Comparison of ENCODE assay signal across 8 cellular contexts in genomic region chr2:171598713-171599319, GRCh38.
A peak's percentile ranks its signal among the peaks of the same experiment; 100 is the strongest.
DNase-seq lines count a peak whose midpoint lies in the region; ATAC-seq and TF ChIP-seq lines count a peak whose summit lies in the region.

No MANE protein-coding gene starts in this region.

- H3K4me3 ChIP-seq in AG04449 (ENCODE audit: low read depth, low read length) (no peak overlapping the region), kidney epithelial cell (ENCODE audit: low read depth, low read length) (no peak overlapping the region)

- TF ChIP-seq CTCF in AG04449 (IDR thresholded peaks at IDR 0.05; ENCODE audit: insufficient read depth, low read length, missing control alignments) (peak; percentile 79), GM13976 (IDR thresholded peaks at IDR 0.05; ENCODE audit: borderline replicate concordance, control extremely low read depth, extremely low read depth, insufficient read depth, missing control alignments) (peak; percentile 75), kidney epithelial cell (IDR thresholded peaks at IDR 0.05; ENCODE audit: insufficient read depth, low read length, poor library complexity, severe bottlenecking) (peak; percentile 77)

- H3K27ac ChIP-seq in caudate nucleus (ENCODE audit: low read depth, low read length): no peak overlapping the region

- no peak overlapping the region for H3K27ac Mint-ChIP-seq in T-cell

- peak; percentile 81 for ATAC-seq in HG02759 (IDR thresholded peaks at IDR 0.05; ENCODE audit: unreplicated experiment)
- peak; percentile 85 to 97 (median 94) for ATAC-seq in T-cell (replicated peaks in 1 of 4)

- no peaks in the 10 kb centered on the region for H3K36me3 Mint-ChIP-seq in T-cell

- no peak overlapping the region for H3K4me3 Mint-ChIP-seq in T-cell

- DNase-seq in AG04449 (ENCODE audit: low read depth, low spot score) (no peak), GM13976 (ENCODE audit: low spot score) (peak; percentile 79), NCI-H1436 treated with DMSO at 0.1 percent for 48 hours (lab: John Stamatoyannopoulos, UW) (peak; percentile 11), T-cell (peak in 29 of 34 experiments; percentile 3 to 61 (median 28)), caudate nucleus (lab: John Stamatoyannopoulos, UW) (peak in 31 of 61 donors; percentile 0 to 69 (median 14)), kidney epithelial cell (ENCODE audit: low read depth) (peak; percentile 31)
- DNase-seq in stimulated activated CD4-positive, alpha-beta T cell treated with anti-CD3 and anti-CD28 coated beads, TNF-alpha, amount 100 ng/mL, for 24 hours (ENCODE audit: low read depth in 3 of 3): peak; percentile 6 to 38 (median 13)

- no peaks in the 10 kb centered on the region for H3K36me3 ChIP-seq in kidney epithelial cell (ENCODE audit: control insufficient read depth, insufficient read depth, low read length)

- no peaks in the 10 kb centered on the region for H3K9me3 Mint-ChIP-seq in T-cell

- H3K27me3 ChIP-seq in kidney epithelial cell (ENCODE audit: control insufficient read depth, insufficient read depth, low read length): no peaks in the 10 kb centered on the region

- in situ Hi-C loops in GM13976 (cut with MboI; ENCODE audit: low sequenced_read_pairs, unreplicated experiment): no loop called here

- H3K27me3 Mint-ChIP-seq in T-cell: peaks cover 2 to 7% of the 10 kb centered on the region in 2 donors

- H3K4me1 Mint-ChIP-seq in T-cell: peaks cover 1 to 5% (median 4%) of the 10 kb centered on the region in 3 donors

- CTCF ChIA-PET in AG04449 (lab: Yijun Ruan, JAX) (interaction anchor here (0.7 to 9.0 kb wide), 28 partner anchors 8 to 541 kb away, joined by 3 to 116 read pairs (median 6); no protein-coding TSS in a partner anchor), T-cell (lab: Charles Lee) (interaction anchor here (0.5 to 1.0 kb wide), 6 partner anchors 11 to 867 kb away, joined by 3 to 5 read pairs (median 3); no protein-coding TSS in a partner anchor)

- POLR2A ChIA-PET in AG04449 (lab: Yijun Ruan, JAX) (no interaction called here), T-cell (lab: Charles Lee) (interaction anchor here in 1 of 2 donors (0.5 kb wide), 1 partner anchor 92 kb away, joined by 3 read pairs; no protein-coding TSS in a partner anchor)
